13 cellular contexts compared by ENCODE assay signal in genomic region chr16:22196559-22197168, GRCh38. TPM values are rescaled to one million over a fixed set of nuclear protein-coding genes. Genes with fewer than 3 reads are reported as not detected.
DNase-seq lines count a peak whose midpoint lies in the region; ATAC-seq and TF ChIP-seq lines count a peak whose summit lies in the region.
"Not testable (repeated sequence)": the region's sequence is repeated elsewhere in the genome, so short reads cannot be mapped to it uniquely, and the experiment has no call there.
"Had no signal": no experiment of that assay in that cellular context is flagged by ENCODE, and none has a peak within 500 bp of the region (broad histone marks: within the 10 kb centered on the region; RNA-seq: fewer than 3 reads in every experiment).

No MANE protein-coding gene starts in this region.

- not testable (repeated sequence) for TF ChIP-seq EP300 in upper lobe of left lung (IDR thresholded peaks at IDR 0.05)

- not testable (repeated sequence) for H3K9me3 ChIP-seq in right lobe of liver, upper lobe of left lung

- H3K4me1 ChIP-seq in KMS-11 (ENCODE audit: low read depth, poor library complexity, severe bottlenecking): peaks cover 93% of the 10 kb centered on the region
- H3K4me1 ChIP-seq in right lobe of liver: peaks cover 0 to 14% (median 3%) of the 10 kb centered on the region in 4 donors
- peaks cover 13 to 27% (median 23%) of the 10 kb centered on the region in 4 donors for H3K4me1 ChIP-seq in upper lobe of left lung

- not testable (repeated sequence) for H4K20me1 ChIP-seq in KMS-11 (ENCODE audit: insufficient read depth)

- H2AFZ ChIP-seq in KMS-11 (ENCODE audit: low read depth): not testable (repeated sequence)

- 34% methylated on average over 18 of the region's 20 CpGs for WGBS in right lobe of liver (ENCODE audit: insufficient coverage, low coverage, low lambda C conversion rate, missing lambda C conversion rate)
- 39 to 44% methylated on average over 20 of the region's 20 CpGs for WGBS in upper lobe of left lung, 2 donors

- not testable (repeated sequence) for H3K36me3 Mint-ChIP-seq in T-cell; activated T-helper 2 cell treated with anti-CD3 and anti-CD28 coated beads, Interferon-gamma antibody, Interleukin-2, Interleukin-4, amounts not matched to agents 10 μg/mL and 5 μg/mL and 100 μg/mL, durations not matched to agents 14 hours and 24 hours and 36 hours (ENCODE audit: low read depth); osteocyte (ENCODE audit: unreplicated experiment)
- H3K36me3 Mint-ChIP-seq in effector memory CD8-positive, alpha-beta T cell (ENCODE audit: insufficient read depth): peaks cover 48% of the 10 kb centered on the region

- not testable (repeated sequence) for H3K9ac ChIP-seq in KMS-11

- POLR2A ChIA-PET in T-cell (lab: Charles Lee): interaction anchor here in 1 of 2 donors (0.7 kb wide), 1 partner anchor 911 kb away, joined by 12 read pairs; no protein-coding TSS in a partner anchor

- H3K36me3 ChIP-seq in KMS-11 (ENCODE audit: insufficient read depth); right lobe of liver; upper lobe of left lung: not testable (repeated sequence)

- TF ChIP-seq CTCF in KMS-11 (conservative IDR thresholded peaks at IDR 0.05; ENCODE audit: low read depth, low read length); right lobe of liver (IDR thresholded peaks at IDR 0.05); osteocyte (IDR thresholded peaks at IDR 0.05); upper lobe of left lung (IDR thresholded peaks at IDR 0.05): not testable (repeated sequence)

- H3K4me3 ChIP-seq in KMS-11 (IDR thresholded peaks at IDR 0.05; ENCODE audit: insufficient read depth, low read depth, low read length): not testable (repeated sequence)
- H3K4me3 ChIP-seq in right lobe of liver (peak overlapping the region in 2 of 3 donors; percentile 59 to 63), upper lobe of left lung (peak overlapping the region in 3 of 4 donors; percentile 37 to 59 (median 58))

- TF ChIP-seq POLR2A in right lobe of liver (IDR thresholded peaks at IDR 0.05); upper lobe of left lung (IDR thresholded peaks at IDR 0.05): not testable (repeated sequence)

- not testable (repeated sequence) for H3K27me3 Mint-ChIP-seq in T-cell; activated T-helper 2 cell treated with anti-CD3 and anti-CD28 coated beads, Interferon-gamma antibody, Interleukin-2, Interleukin-4, amounts not matched to agents 10 μg/mL and 5 μg/mL and 100 μg/mL, durations not matched to agents 14 hours and 24 hours and 36 hours (ENCODE audit: low read depth); effector memory CD8-positive, alpha-beta T cell; osteocyte (ENCODE audit: unreplicated experiment)

- ATAC-seq in T-cell (replicated peaks in 1 of 4); effector memory CD8-positive, alpha-beta T cell (replicated peaks); right lobe of liver; upper lobe of left lung (ENCODE audit: low FRiP score in 2 of 2): not testable (repeated sequence)

- CTCF ChIA-PET in T-cell (lab: Charles Lee): interaction anchor here in 1 of 2 donors (0.6 to 2.6 kb wide), 7 partner anchors 8 to 180 kb away, joined by 3 to 23 read pairs (median 3); partner anchors contain the start of genes EEF2K and POLR3E

- H3K4me3 Mint-ChIP-seq in T-cell (peak overlapping the region; percentile 79 to 85 (median 81)), osteocyte (ENCODE audit: unreplicated experiment) (peak overlapping the region; percentile 78)
- H3K4me3 Mint-ChIP-seq in activated T-helper 2 cell treated with anti-CD3 and anti-CD28 coated beads, Interferon-gamma antibody, Interleukin-2, Interleukin-4, amounts not matched to agents 10 μg/mL and 5 μg/mL and 100 μg/mL, durations not matched to agents 14 hours and 24 hours and 36 hours (ENCODE audit: low read depth): peak overlapping the region; percentile 75
- H3K4me3 Mint-ChIP-seq in effector memory CD8-positive, alpha-beta T cell: peak overlapping the region; percentile 87

- H3K9me3 Mint-ChIP-seq in T-cell: peaks cover 0 to 13% (median 6%) of the 10 kb centered on the region in 3 donors
- H3K9me3 Mint-ChIP-seq in activated T-helper 2 cell treated with anti-CD3 and anti-CD28 coated beads, Interferon-gamma antibody, Interleukin-2, Interleukin-4, amounts not matched to agents 10 μg/mL and 5 μg/mL and 100 μg/mL, durations not matched to agents 14 hours and 24 hours and 36 hours; osteocyte (ENCODE audit: unreplicated experiment): not testable (repeated sequence)
- peaks cover 3 to 11% of the 10 kb centered on the region in 2 donors for H3K9me3 Mint-ChIP-seq in effector memory CD8-positive, alpha-beta T cell

- peak; percentile 37 for DNase-seq in DMS114 treated with DMSO at 0.1 percent for 48 hours (lab: John Stamatoyannopoulos, UW; ENCODE audit: unreplicated experiment)
- DNase-seq in T-cell; activated T-helper 2 cell treated with anti-CD3 and anti-CD28 coated beads, Interferon-gamma antibody, Interleukin-2, Interleukin-4, amounts not matched to agents 10 μg/mL and 5 μg/mL and 100 μg/mL, durations not matched to agents 14 hours and 24 hours and 36 hours (ENCODE audit: low spot score); effector memory CD8-positive, alpha-beta T cell; right lobe of liver; osteocyte (ENCODE audit: extremely low spot score, unreplicated experiment); upper lobe of left lung: not testable (repeated sequence)

- H3K4me2 ChIP-seq in KMS-11: peak overlapping the region; percentile 56; the same call in 1 of the 2 replicates

- intact Hi-C loops in activated T-helper 2 cell treated with anti-CD3 and anti-CD28 coated beads, Interferon-gamma antibody, Interleukin-2, Interleukin-4, amounts not matched to agents 10 μg/mL and 5 μg/mL and 100 μg/mL, durations not matched to agents 14 hours and 24 hours and 36 hours (cut with micrococcal nuclease); right lobe of liver (cut with DNase I): not testable (repeated sequence)

- H3K4me1 Mint-ChIP-seq in T-cell (peaks cover 46 to 49% (median 47%) of the 10 kb centered on the region in 3 donors), osteocyte (ENCODE audit: unreplicated experiment) (peaks cover 40% of the 10 kb centered on the region)
- peaks cover 48% of the 10 kb centered on the region for H3K4me1 Mint-ChIP-seq in activated T-helper 2 cell treated with anti-CD3 and anti-CD28 coated beads, Interferon-gamma antibody, Interleukin-2, Interleukin-4, amounts not matched to agents 10 μg/mL and 5 μg/mL and 100 μg/mL, durations not matched to agents 14 hours and 24 hours and 36 hours (ENCODE audit: low read depth)
- peaks cover 31 to 35% of the 10 kb centered on the region in 2 donors for H3K4me1 Mint-ChIP-seq in effector memory CD8-positive, alpha-beta T cell (ENCODE audit: low read depth in 2 of 2)

- H3K79me2 ChIP-seq in KMS-11 (ENCODE audit: insufficient read depth, low read depth): not testable (repeated sequence)

- H3K27ac ChIP-seq in KMS-11, right lobe of liver: not testable (repeated sequence)
- peak overlapping the region in 1 of 4 donors; percentile 84 for H3K27ac ChIP-seq in upper lobe of left lung

- peak overlapping the region in 1 of 2 donors; percentile 67 for H3K27ac Mint-ChIP-seq in T-cell
- not testable (repeated sequence) for H3K27ac Mint-ChIP-seq in activated T-helper 2 cell treated with anti-CD3 and anti-CD28 coated beads, Interferon-gamma antibody, Interleukin-2, Interleukin-4, amounts not matched to agents 10 μg/mL and 5 μg/mL and 100 μg/mL, durations not matched to agents 14 hours and 24 hours and 36 hours; osteocyte (ENCODE audit: unreplicated experiment)
- peak overlapping the region; percentile 100 for H3K27ac Mint-ChIP-seq in effector memory CD8-positive, alpha-beta T cell

- H3K27me3 ChIP-seq in KMS-11 (ENCODE audit: insufficient read depth, low read depth); right lobe of liver; upper lobe of left lung: not testable (repeated sequence)

RNA-seq across cellular contexts. Expression of gene EEF2K, which starts 9.4 kb away (rescaled TPM):
- total RNA-seq in T-cell: 10 to 100 TPM; 15.5 to 21.5 (median 21.0) TPM
- total RNA-seq in activated T-helper 2 cell treated with anti-CD3 and anti-CD28 coated beads, Interferon-gamma antibody, Interleukin-2, Interleukin-4, amounts not matched to agents 10 μg/mL and 5 μg/mL and 100 μg/mL, durations not matched to agents 14 hours and 24 hours and 36 hours: 40.4 and 41.0 TPM in 2 replicates
- total RNA-seq in right lobe of liver: 10 to 100 TPM in 5 of 6 experiments, 1 to 10 TPM in 1; 10.0 to 17.5 (median 11.5) TPM
- total RNA-seq in osteocyte: 23.8 and 26.8 TPM in 2 replicates
- total RNA-seq in upper lobe of left lung: 10 to 100 TPM; 16.9 to 48.2 (median 29.2) TPM

RNA-seq across cellular contexts. Expression of gene SDR42E2, which starts 34.4 kb away (rescaled TPM):
- total RNA-seq in T-cell (1 to 10 TPM in 2 of 5 donors, under 1 TPM in 3; 0.28 to 2.9 (median 0.39) TPM), right lobe of liver (not detected), osteocyte (0.13 TPM in 1 of 2 replicates, not detected in the other), upper lobe of left lung (under 1 TPM in 3 of 6 donors, not detected in 3; 0.17 to 0.59 (median 0.22) TPM)
- total RNA-seq in activated T-helper 2 cell treated with anti-CD3 and anti-CD28 coated beads, Interferon-gamma antibody, Interleukin-2, Interleukin-4, amounts not matched to agents 10 μg/mL and 5 μg/mL and 100 μg/mL, durations not matched to agents 14 hours and 24 hours and 36 hours: 0.09 TPM in 1 of 2 replicates, not detected in the other
- total RNA-seq: activated CD8-positive, alpha-beta memory T cell treated with anti-CD3 and anti-CD28 coated beads for 36 hours; lower leg skin; posterior vena cava; Right ventricle myocardium superior; urinary bladder had no signal
